9 cellular contexts compared by ENCODE assay signal in the genomic region with DNA sequence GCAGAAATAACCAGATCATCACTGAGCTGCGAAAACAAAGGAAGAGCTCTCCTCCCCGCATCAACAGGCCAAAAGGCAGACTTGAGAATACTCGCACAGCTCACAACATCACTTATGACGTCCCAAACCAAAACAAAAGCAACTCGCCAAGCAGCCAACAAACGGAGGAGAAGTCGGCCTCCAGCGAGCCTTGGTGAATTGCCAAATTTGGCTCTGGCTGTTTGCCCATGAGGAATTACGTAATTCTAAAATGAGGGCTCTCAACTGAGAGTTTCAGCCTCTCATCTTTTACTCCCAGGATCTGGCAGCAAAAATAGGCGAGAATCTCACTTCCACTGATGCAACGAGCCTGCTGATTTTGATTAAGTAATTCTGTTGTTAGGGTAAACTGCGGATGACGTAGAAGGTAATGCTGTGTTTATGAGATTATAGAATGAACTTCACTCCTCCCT. TPM values are rescaled to one million over a fixed set of nuclear protein-coding genes. Genes with fewer than 3 reads are reported as not detected.
DNase-seq lines count a peak whose midpoint lies in the region; TF ChIP-seq lines count a peak whose summit lies in the region.
"Had no signal": no experiment of that assay in that cellular context is flagged by ENCODE, and none has a peak within 500 bp of the region (broad histone marks: within the 10 kb centered on the region; RNA-seq: fewer than 3 reads in every experiment).

No MANE protein-coding gene starts in this region.

- H3K4me1 ChIP-seq in uterus: peaks cover 0 to 4% of the 10 kb centered on the region in 2 donors
- H3K4me1 ChIP-seq: A549 had no signal

- no peaks in the 10 kb centered on the region for H3K9me3 Mint-ChIP-seq in activated T-helper 1 cell treated with anti-CD3 and anti-CD28 coated beads, Interleukin-12 subunit alpha, Interleukin-12 subunit beta, Interleukin-2, Interleukin-4 antibody, amounts not matched to agents 30 ng/mL and 10 ng/mL and 1 ng/mL, durations not matched to agents 14 hours and 24 hours and 36 hours

- H3K27ac Mint-ChIP-seq in activated T-helper 1 cell treated with anti-CD3 and anti-CD28 coated beads, Interleukin-12 subunit alpha, Interleukin-12 subunit beta, Interleukin-2, Interleukin-4 antibody, amounts not matched to agents 30 ng/mL and 10 ng/mL and 1 ng/mL, durations not matched to agents 14 hours and 24 hours and 36 hours: no peak overlapping the region

- no peak overlapping the region for H3K4me3 Mint-ChIP-seq in activated T-helper 1 cell treated with anti-CD3 and anti-CD28 coated beads, Interleukin-12 subunit alpha, Interleukin-12 subunit beta, Interleukin-2, Interleukin-4 antibody, amounts not matched to agents 30 ng/mL and 10 ng/mL and 1 ng/mL, durations not matched to agents 14 hours and 24 hours and 36 hours

- H3K27ac ChIP-seq in caudate nucleus (ENCODE audit: low read depth, low read length) (peak overlapping the region; percentile 81), uterus (peak overlapping the region; percentile 67 to 69), RWPE1 (no peak overlapping the region)
- H3K27ac ChIP-seq: A549 had no signal

- H3K27me3 ChIP-seq in uterus: no peaks in the 10 kb centered on the region

- H3K4me3 ChIP-seq in lower leg skin (ENCODE audit: low read depth, poor library complexity, severe bottlenecking) (no peak overlapping the region), uterus (no peak overlapping the region)
- H3K4me3 ChIP-seq: A549 had no signal

- H3K4me1 Mint-ChIP-seq in activated T-helper 1 cell treated with anti-CD3 and anti-CD28 coated beads, Interleukin-12 subunit alpha, Interleukin-12 subunit beta, Interleukin-2, Interleukin-4 antibody, amounts not matched to agents 30 ng/mL and 10 ng/mL and 1 ng/mL, durations not matched to agents 14 hours and 24 hours and 36 hours (ENCODE audit: low read depth): no peaks in the 10 kb centered on the region

- POLR2A ChIA-PET in GM10248 (lab: Yijun Ruan, JAX) (no interaction called here), RWPE1 (lab: Yijun Ruan, JAX; ENCODE audit: low non-redundant PET) (no interaction called here)

- WGBS in lower leg skin, 2 donors: 9 to 16% methylated on average over 13 of the region's 13 CpGs

- H3K27me3 Mint-ChIP-seq in activated T-helper 1 cell treated with anti-CD3 and anti-CD28 coated beads, Interleukin-12 subunit alpha, Interleukin-12 subunit beta, Interleukin-2, Interleukin-4 antibody, amounts not matched to agents 30 ng/mL and 10 ng/mL and 1 ng/mL, durations not matched to agents 14 hours and 24 hours and 36 hours (ENCODE audit: insufficient read depth): peaks cover 5% of the 10 kb centered on the region

- H3K36me3 ChIP-seq in uterus: no peaks in the 10 kb centered on the region

- H3K36me3 Mint-ChIP-seq in activated T-helper 1 cell treated with anti-CD3 and anti-CD28 coated beads, Interleukin-12 subunit alpha, Interleukin-12 subunit beta, Interleukin-2, Interleukin-4 antibody, amounts not matched to agents 30 ng/mL and 10 ng/mL and 1 ng/mL, durations not matched to agents 14 hours and 24 hours and 36 hours (ENCODE audit: low read depth): no peaks in the 10 kb centered on the region

- CTCF ChIA-PET in GM10248 (lab: Yijun Ruan, JAX): interaction anchor here (1.2 to 2.5 kb wide), 4 partner anchors 11 to 51 kb away, joined by 3 to 13 read pairs (median 5); no protein-coding TSS in a partner anchor
- CTCF ChIA-PET in RWPE1 (lab: Yijun Ruan, JAX): no interaction called here

- intact Hi-C loops in lower leg skin (cut with DNase I; ENCODE audit: low total_unique reads): no loop called here
- intact Hi-C loops in uterus (cut with DNase I; ENCODE audit: low total_unique reads): no loop called here
- intact Hi-C loops in activated T-helper 1 cell treated with anti-CD3 and anti-CD28 coated beads, Interleukin-12 subunit alpha, Interleukin-12 subunit beta, Interleukin-2, Interleukin-4 antibody, amounts not matched to agents 30 ng/mL and 10 ng/mL and 1 ng/mL, durations not matched to agents 14 hours and 24 hours and 36 hours (cut with micrococcal nuclease): no loop called here

- H3K9me3 ChIP-seq in uterus: no peaks in the 10 kb centered on the region
- H3K9me3 ChIP-seq: A549 had no signal

- DNase-seq in NCI-H2081 (lab: John Stamatoyannopoulos, UW) (peak; percentile 36 to 45), NCI-H2081 treated with DMSO at 0.1 percent for 48 hours (lab: John Stamatoyannopoulos, UW) (no peak), caudate nucleus (lab: John Stamatoyannopoulos, UW) (peak in 55 of 61 donors; percentile 9 to 83 (median 61)), lower leg skin (ENCODE audit: low spot score in 2 of 2) (peak; percentile 77 to 95), uterus (peak; percentile 88), GM10248 (ENCODE audit: extremely low spot score) (no peak), RWPE1 (ENCODE audit: low spot score) (no peak)
- no peak for DNase-seq in activated T-helper 1 cell treated with anti-CD3 and anti-CD28 coated beads, Interleukin-12 subunit alpha, Interleukin-12 subunit beta, Interleukin-2, Interleukin-4 antibody, amounts not matched to agents 30 ng/mL and 10 ng/mL and 1 ng/mL, durations not matched to agents 14 hours and 24 hours and 36 hours (ENCODE audit: low spot score)

- TF ChIP-seq CTCF in lower leg skin (IDR thresholded peaks at IDR 0.05): no peak
- TF ChIP-seq CTCF in uterus (IDR thresholded peaks at IDR 0.05): no peak
- no peak for TF ChIP-seq CTCF in GM10248 (IDR thresholded peaks at IDR 0.05; ENCODE audit: control extremely low read depth, extremely low read depth, low read depth, missing control alignments)
- no peak for TF ChIP-seq CTCF in RWPE1 (conservative IDR thresholded peaks at IDR 0.05; ENCODE audit: low read depth)

- TF ChIP-seq POLR2A in lower leg skin (IDR thresholded peaks at IDR 0.05): no peak
- TF ChIP-seq POLR2A in uterus (IDR thresholded peaks at IDR 0.05): peak in 1 of 2 donors; percentile 26

RNA-seq across cellular contexts. Expression of gene SEMA6A, which starts 51.7 kb away (rescaled TPM):
- total RNA-seq in lower leg skin: 10 to 100 TPM in 2 of 4 donors, 1 to 10 TPM in 2; 7.0 to 21.8 (median 10.1) TPM
- 100 to 1,000 TPM in 1 of 4 donors, 10 to 100 TPM in 3; 22.4 to 118 (median 48.7) TPM for total RNA-seq in uterus
- total RNA-seq in activated T-helper 1 cell treated with anti-CD3 and anti-CD28 coated beads, Interleukin-12 subunit alpha, Interleukin-12 subunit beta, Interleukin-2, Interleukin-4 antibody, amounts not matched to agents 30 ng/mL and 10 ng/mL and 1 ng/mL, durations not matched to agents 14 hours and 24 hours and 36 hours: 0.23 and 0.39 TPM in 2 replicates

Comparison
In these comparisons a context has a peak if more than half of its experiments do, and no peak if none do; other contexts are left out.
1. DNase-seq: peak in NCI-H2081 (2 of 2), caudate nucleus (55 of 61), lower leg skin (2 of 2) and uterus (2 of 2); none in NCI-H2081 treated with DMSO at 0.1 percent for 48 hours (single experiment), GM10248 (single experiment), activated T-helper 1 cell treated with anti-CD3 and anti-CD28 coated beads, Interleukin-12 subunit alpha, Interleukin-12 subunit beta, Interleukin-2, Interleukin-4 antibody, amounts not matched to agents 30 ng/mL and 10 ng/mL and 1 ng/mL, durations not matched to agents 14 hours and 24 hours and 36 hours (single experiment) and RWPE1 (single experiment).